In genomic region chr4:162347492-162348213, GRCh38 we compare ENCODE assay signal across 1 cellular context.
TF ChIP-seq lines count a peak whose summit lies in the region.

No MANE protein-coding gene starts in this region.

TF ChIP-seq in HepG2, 621 proteins besides CTCF, POLR2A, EP300 and RAD21 (continued from another document):
- TF ChIP-seq MXD3 (CRISPR knock-in tag; IDR thresholded peaks at IDR 0.05) (no peak), ZNF256 (CRISPR knock-in tag; conservative IDR thresholded peaks at IDR 0.05) (no peak), SOX6 (IDR thresholded peaks at IDR 0.05) (no peak), SOX6 (CRISPR knock-in tag; IDR thresholded peaks at IDR 0.05) (no peak), THAP11 (CRISPR knock-in tag; IDR thresholded peaks at IDR 0.05) (no peak), ARID3A (IDR thresholded peaks at IDR 0.05; ENCODE audit: low read depth, low read length) (no peak)
TF ChIP-seq in HepG2: peak in this region for 0.
